Comparison of ENCODE assay signal across 18 cellular contexts in the genomic region with DNA sequence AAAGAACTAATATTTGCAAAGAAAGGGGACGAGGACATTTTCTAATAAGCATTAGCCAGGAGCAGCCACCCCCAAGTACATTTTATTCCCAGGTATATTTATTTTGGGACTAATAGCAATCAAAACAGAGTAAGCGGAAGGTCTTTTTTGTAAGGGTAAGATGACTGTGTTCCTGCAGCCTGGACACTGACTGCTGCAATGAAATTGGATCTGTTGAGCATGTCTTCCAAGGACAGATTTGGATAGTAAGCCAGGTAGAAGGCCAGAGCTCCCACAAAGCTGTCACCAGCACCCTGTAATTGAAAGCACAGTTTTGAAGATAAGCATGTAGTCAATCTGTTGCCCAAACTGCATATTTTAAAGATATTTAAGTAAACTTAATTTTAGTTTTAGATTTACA.
"Had no signal": no experiment of that assay in that cellular context is flagged by ENCODE, and none has a peak within 500 bp of the region (broad histone marks: within the 10 kb centered on the region; RNA-seq: fewer than 3 reads in every experiment).

No MANE protein-coding gene starts in this region.

- ATAC-seq: activated CD4-positive, CD25-positive, alpha-beta regulatory T cell treated with anti-CD3 and anti-CD28 coated beads, Interleukin-2, amount 50 U/mL, for 24 hours; activated CD8-positive, alpha-beta T cell treated with anti-CD3 and anti-CD28 coated beads, Interleukin-2, amount 10 ng/mL, durations not matched to agents 7 days and 5 days; activated naive CD4-positive, alpha-beta T cell treated with anti-CD3 and anti-CD28 coated beads, Interleukin-2, amount 50 U/mL, for 72 hours; mucosa of descending colon; right cardiac atrium; stimulated activated memory B cell treated with anti-CD40 and anti-IgM and Interleukin-4, amounts not matched to agents 10 μg/mL and 1 μg/mL and 100 μg/mL, for 72 hours had no signal

- H3K9me3 ChIP-seq: esophagus squamous epithelium, mucosa of descending colon, thoracic aorta, upper lobe of left lung had no signal

- H3K27me3 ChIP-seq: esophagus squamous epithelium, upper lobe of left lung had no signal

- DNase-seq: activated CD4-positive, alpha-beta T cell treated with anti-CD3 and anti-CD28 coated beads, Interleukin-2, amount 10 ng/mL, durations not matched to agents 7 days and 5 days; activated CD8-positive, alpha-beta memory T cell treated with anti-CD3 and anti-CD28 coated beads, Interleukin-2, amount 50 U/mL, for 4 hours; activated CD8-positive, alpha-beta T cell treated with anti-CD3 and anti-CD28 coated beads, Interleukin-2, amount 10 ng/mL, durations not matched to agents 7 days and 5 days; activated gamma-delta T cell treated with Interleukin-2 at 50 U/mL for 16 hours; effector CD8-positive, alpha-beta T cell; esophagus squamous epithelium; mesenchymal stem cell; mucosa of descending colon; naive B cell; right cardiac atrium; stimulated activated CD4-positive, alpha-beta T cell treated with anti-CD3 and anti-CD28 coated beads, Interleukin-4, amount 100 ng/mL, for 24 hours; T1000; upper lobe of left lung had no signal

- H3K4me3 ChIP-seq: esophagus squamous epithelium, mucosa of descending colon, smooth muscle cell, thoracic aorta, upper lobe of left lung had no signal
